ENCODE assay signal across 13 cellular contexts in genomic region chr1:32101233-32101681, GRCh38.
DNase-seq lines count a peak whose midpoint lies in the region; ATAC-seq, FAIRE-seq and TF ChIP-seq lines count a peak whose summit lies in the region.
"Had no signal": no experiment of that assay in that cellular context is flagged by ENCODE, and none has a peak within 500 bp of the region (broad histone marks: within the 10 kb centered on the region; RNA-seq: fewer than 3 reads in every experiment).

No MANE protein-coding gene starts in this region.

- peak; percentile 83 for ATAC-seq in SK-N-SH treated with all-trans-retinoic acid at 6 μM for 48 hours
- ATAC-seq: psoas muscle had no signal

- H3K4me3 ChIP-seq in HFF-Myc (replicated peaks; ENCODE audit: low read depth, low read length): no peak overlapping the region
- no peak overlapping the region for H3K4me3 ChIP-seq in foreskin fibroblast (ENCODE audit: low read depth in 1 of 2, low read length in 2 of 2)
- H3K4me3 ChIP-seq: psoas muscle had no signal

- DNase-seq in HFF-Myc (ENCODE audit: extremely low read depth, low read depth) (peak; percentile 63), foreskin fibroblast (peak; percentile 50 to 77), urothelium cell line (ENCODE audit: low spot score) (peak; percentile 35), SKM-1 treated with dmso at 0.1 percent for 144 hours (lab: John Stamatoyannopoulos, UW; ENCODE audit: unreplicated experiment) (no peak), hypothalamus (lab: John Stamatoyannopoulos, UW) (no peak), GM10248 (ENCODE audit: extremely low spot score) (no peak)
- DNase-seq: activated CD4-positive, alpha-beta T cell treated with anti-CD3 and anti-CD28 coated beads, Interleukin-2, amount 50 U/mL, for 1 hour; activated effector memory CD4-positive, alpha-beta T cell treated with anti-CD3 and anti-CD28 coated beads, Interleukin-2, amount 50 U/mL, for 16 hours; cerebellar nuclear complex; NCI-H774; psoas muscle had no signal

- POLR2A ChIA-PET in GM10248 (lab: Yijun Ruan, JAX): interaction anchor here (0.9 kb wide), 1 partner anchor 235 kb away, joined by 3 read pairs; the partner anchor contains the start of gene MARCKSL1

- FAIRE-seq in urothelium cell line (lab: Jason Lieb, UNC): no peak
- FAIRE-seq: frontal cortex had no signal

- TF ChIP-seq CTCF in HFF-Myc (IDR thresholded peaks at IDR 0.05; ENCODE audit: low read depth, low read length, missing control alignments) (no peak), foreskin fibroblast (IDR thresholded peaks at IDR 0.05; ENCODE audit: low read depth, low read length) (no peak), GM10248 (IDR thresholded peaks at IDR 0.05; ENCODE audit: control extremely low read depth, extremely low read depth, low read depth, missing control alignments) (no peak)

- CTCF ChIA-PET in GM10248 (lab: Yijun Ruan, JAX): interaction anchor here (1.2 to 1.6 kb wide), 3 partner anchors 10 to 63 kb away, joined by 3 to 6 read pairs (median 4); no protein-coding TSS in a partner anchor

TF ChIP-seq in SK-N-SH treated with all-trans-retinoic acid at 6 μM for 48 hours, 23 proteins besides CTCF, POLR2A, EP300 and RAD21:
- TF ChIP-seq ESRRG (CRISPR knock-in tag; IDR thresholded peaks at IDR 0.05) (no peak), TOX (CRISPR knock-in tag; IDR thresholded peaks at IDR 0.05; ENCODE audit: borderline replicate concordance) (no peak), TCF4 (CRISPR knock-in tag; IDR thresholded peaks at IDR 0.05; ENCODE audit: borderline replicate concordance) (no peak), OSR1 (CRISPR knock-in tag; IDR thresholded peaks at IDR 0.05) (no peak), GLIS3 (CRISPR knock-in tag; IDR thresholded peaks at IDR 0.05) (no peak), BACH2 (CRISPR knock-in tag; IDR thresholded peaks at IDR 0.05; ENCODE audit: borderline replicate concordance) (no peak), ZFP3 (CRISPR knock-in tag; IDR thresholded peaks at IDR 0.05) (no peak), RARB (CRISPR knock-in tag; IDR thresholded peaks at IDR 0.05) (no peak)
- TF ChIP-seq, protein P1, sequence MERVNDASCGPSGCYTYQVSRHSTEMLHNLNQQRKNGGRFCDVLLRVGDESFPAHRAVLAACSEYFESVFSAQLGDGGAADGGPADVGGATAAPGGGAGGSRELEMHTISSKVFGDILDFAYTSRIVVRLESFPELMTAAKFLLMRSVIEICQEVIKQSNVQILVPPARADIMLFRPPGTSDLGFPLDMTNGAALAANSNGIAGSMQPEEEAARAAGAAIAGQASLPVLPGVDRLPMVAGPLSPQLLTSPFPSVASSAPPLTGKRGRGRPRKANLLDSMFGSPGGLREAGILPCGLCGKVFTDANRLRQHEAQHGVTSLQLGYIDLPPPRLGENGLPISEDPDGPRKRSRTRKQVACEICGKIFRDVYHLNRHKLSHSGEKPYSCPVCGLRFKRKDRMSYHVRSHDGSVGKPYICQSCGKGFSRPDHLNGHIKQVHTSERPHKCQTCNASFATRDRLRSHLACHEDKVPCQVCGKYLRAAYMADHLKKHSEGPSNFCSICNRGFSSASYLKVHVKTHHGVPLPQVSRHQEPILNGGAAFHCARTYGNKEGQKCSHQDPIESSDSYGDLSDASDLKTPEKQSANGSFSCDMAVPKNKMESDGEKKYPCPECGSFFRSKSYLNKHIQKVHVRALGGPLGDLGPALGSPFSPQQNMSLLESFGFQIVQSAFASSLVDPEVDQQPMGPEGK (CRISPR knock-in tag; IDR thresholded peaks at IDR 0.05; ENCODE audit: borderline replicate concordance): no peak
- TF ChIP-seq, protein P2, sequence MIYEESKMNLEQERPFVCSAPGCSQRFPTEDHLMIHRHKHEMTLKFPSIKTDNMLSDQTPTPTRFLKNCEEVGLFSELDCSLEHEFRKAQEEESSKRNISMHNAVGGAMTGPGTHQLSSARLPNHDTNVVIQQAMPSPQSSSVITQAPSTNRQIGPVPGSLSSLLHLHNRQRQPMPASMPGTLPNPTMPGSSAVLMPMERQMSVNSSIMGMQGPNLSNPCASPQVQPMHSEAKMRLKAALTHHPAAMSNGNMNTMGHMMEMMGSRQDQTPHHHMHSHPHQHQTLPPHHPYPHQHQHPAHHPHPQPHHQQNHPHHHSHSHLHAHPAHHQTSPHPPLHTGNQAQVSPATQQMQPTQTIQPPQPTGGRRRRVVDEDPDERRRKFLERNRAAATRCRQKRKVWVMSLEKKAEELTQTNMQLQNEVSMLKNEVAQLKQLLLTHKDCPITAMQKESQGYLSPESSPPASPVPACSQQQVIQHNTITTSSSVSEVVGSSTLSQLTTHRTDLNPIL (CRISPR knock-in tag; IDR thresholded peaks at IDR 0.05; ENCODE audit: low read depth): no peak

Comparison
In these comparisons a context has a peak if more than half of its experiments do, and no peak if none do; other contexts are left out.
1. DNase-seq: peak in HFF-Myc (single experiment), foreskin fibroblast (2 of 2) and urothelium cell line (single experiment); none in SKM-1 treated with dmso at 0.1 percent for 144 hours (single experiment), hypothalamus (0 of 51) and GM10248 (single experiment).